In genomic region chr19:2524361-2524839, GRCh38 we compare ENCODE assay signal across 15 cellular contexts. TPM values are rescaled to one million over a fixed set of nuclear protein-coding genes. Genes with fewer than 3 reads are reported as not detected.
DNase-seq lines count a peak whose midpoint lies in the region; ATAC-seq, FAIRE-seq and TF ChIP-seq lines count a peak whose summit lies in the region.
"Had no signal": no experiment of that assay in that cellular context is flagged by ENCODE, and none has a peak within 500 bp of the region (broad histone marks: within the 10 kb centered on the region; RNA-seq: fewer than 3 reads in every experiment).

No MANE protein-coding gene starts in this region.

- H3K27me3 ChIP-seq in brain microvascular endothelial cell (replicated peaks) (no peaks in the 10 kb centered on the region), HepG2 (ENCODE audit: control insufficient read depth in 1 of 2, insufficient read depth in 2 of 2, low read length in 2 of 2) (no peaks in the 10 kb centered on the region), esophagus squamous epithelium (no peaks in the 10 kb centered on the region)
- H3K27me3 ChIP-seq: Peyer's patch, stomach had no signal

- no peaks in the 10 kb centered on the region for H3K9me3 ChIP-seq in HepG2 (ENCODE audit: low read length)
- H3K9me3 ChIP-seq in esophagus squamous epithelium: no peaks in the 10 kb centered on the region
- H3K9me3 ChIP-seq: Peyer's patch, stomach had no signal

- no peak for TF ChIP-seq RAD21 in HepG2 (CRISPR knock-in tag; IDR thresholded peaks at IDR 0.05)

- TF ChIP-seq EP300 in HepG2 (IDR thresholded peaks at IDR 0.05; ENCODE audit: low read depth in 2 of 2, low read length in 2 of 2): no peak
- TF ChIP-seq EP300 in HepG2 (CRISPR knock-in tag; IDR thresholded peaks at IDR 0.05; ENCODE audit: borderline replicate concordance): no peak

- DNase-seq in HTR-8/SVneo (ENCODE audit: insufficient read length, low spot score): no peak
- DNase-seq in brain microvascular endothelial cell: no peak
- DNase-seq in HepG2 (ENCODE audit: low spot score): no peak
- DNase-seq in SKM-1 treated with dmso at 0.1 percent for 144 hours (lab: John Stamatoyannopoulos, UW; ENCODE audit: unreplicated experiment): no peak
- no peak for DNase-seq in activated naive CD4-positive, alpha-beta T cell (lab: John Stamatoyannopoulos, UW)
- DNase-seq in esophagus squamous epithelium (lab: John Stamatoyannopoulos, UW): no peak
- DNase-seq: CD8-positive, alpha-beta T cell; central memory CD4-positive, alpha-beta T cell; NCI-H524; Peyer's patch had no signal

- no peak for ATAC-seq in HepG2
- ATAC-seq in HG03097 (IDR thresholded peaks at IDR 0.05; ENCODE audit: low FRiP score, unreplicated experiment): no peak
- ATAC-seq: activated CD4-positive, CD25-positive, alpha-beta regulatory T cell treated with anti-CD3 and anti-CD28 coated beads, Interleukin-2, amount 50 U/mL, for 24 hours; activated naive CD4-positive, alpha-beta T cell treated with anti-CD3 and anti-CD28 coated beads, Interleukin-2, amount 50 U/mL, for 72 hours; CD8-positive, alpha-beta T cell had no signal

- H3K4me1 ChIP-seq in HepG2 (ENCODE audit: insufficient read depth, low read length) (peaks cover 82% of the 10 kb centered on the region), esophagus squamous epithelium (peaks cover 7 to 48% (median 17%) of the 10 kb centered on the region in 3 donors)

- no peaks in the 10 kb centered on the region for H4K20me1 ChIP-seq in HepG2 (ENCODE audit: insufficient read depth, low read length)

- FAIRE-seq in HTR-8/SVneo (lab: Jason Lieb, UNC): peak; percentile 96
- FAIRE-seq in HepG2 (lab: Jason Lieb, UNC): no peak

- no peak overlapping the region for H3K9ac ChIP-seq in HepG2 (ENCODE audit: insufficient read depth, low read depth, low read length)

- POLR2A ChIA-PET in HepG2 (lab: Yijun Ruan, JAX): interaction anchor here (0.9 to 1.7 kb wide), 6 partner anchors 10 to 87 kb away, joined by 3 to 14 read pairs (median 9); partner anchors contain the start of gene GADD45B

- no peak overlapping the region for H2AFZ ChIP-seq in HepG2 (ENCODE audit: low read length)

- no peak for TF ChIP-seq CTCF in brain microvascular endothelial cell (IDR thresholded peaks at IDR 0.05; ENCODE audit: low read depth, low read length, missing control alignments)
- TF ChIP-seq CTCF in HepG2 (CRISPR knock-in tag; IDR thresholded peaks at IDR 0.05): no peak
- TF ChIP-seq CTCF in esophagus squamous epithelium (IDR thresholded peaks at IDR 0.05): no peak

- WGBS in HepG2 (ENCODE audit: low lambda C conversion rate): 78% methylated on average over 10 of the region's 16 CpGs
- 78 to 86% methylated on average over 15 to 16 of the region's 16 CpGs for WGBS in esophagus squamous epithelium, 2 donors

- intact Hi-C loops in HepG2 (cut with micrococcal nuclease; ENCODE audit: unreplicated experiment) (no loop called here), esophagus squamous epithelium (cut with DNase I) (no loop called here)

- H3K27ac ChIP-seq in brain microvascular endothelial cell (peak overlapping the region; percentile 85), HepG2 (ENCODE audit: extremely low read length, insufficient read depth, low read length) (no peak overlapping the region), temporal lobe (ENCODE audit: low read depth, low read length) (peak overlapping the region; percentile 60), esophagus squamous epithelium (peak overlapping the region in 2 of 4 donors; percentile 26 to 82)
- H3K27ac ChIP-seq: Peyer's patch had no signal

- H3K36me3 ChIP-seq in brain microvascular endothelial cell (replicated peaks) (no peaks in the 10 kb centered on the region), HepG2 (replicated peaks in 1 of 2; ENCODE audit: control insufficient read depth in 1 of 2, insufficient read depth in 2 of 2, low read length in 2 of 2) (no peaks in the 10 kb centered on the region), esophagus squamous epithelium (no peaks in the 10 kb centered on the region)
- H3K36me3 ChIP-seq: Peyer's patch, stomach had no signal

- CTCF ChIA-PET in HepG2 (lab: Yijun Ruan, JAX; ENCODE audit: low intra/inter-chr PET ratio, low total read pairs): no interaction called here

- in situ Hi-C loops in brain microvascular endothelial cell (cut with HindIII; ENCODE audit: low pct_ligation_motif_present, low sequenced_read_pairs) (no loop called here), HepG2 (cut with HindIII; ENCODE audit: extremely low pct_ligation_motif_present, low pct_unique_long_range_greater_than_20kb) (no loop called here)

- H3K4me3 ChIP-seq in brain microvascular endothelial cell (ENCODE audit: low read depth, low read length) (no peak overlapping the region), HepG2 (replicated peaks in 1 of 3; ENCODE audit: insufficient read depth in 1 of 3, low read depth in 2 of 3, low read length in 3 of 3) (peak overlapping the region in 1 of 3 experiments; percentile 57; a peak in 2 of 6 replicates), esophagus squamous epithelium (no peak overlapping the region)

- no peak for TF ChIP-seq POLR2A in HepG2 (IDR thresholded peaks at IDR 0.05; ENCODE audit: insufficient read depth in 1 of 2, low read depth in 2 of 2, low read length in 2 of 2)
- TF ChIP-seq POLR2A in esophagus squamous epithelium (IDR thresholded peaks at IDR 0.05): no peak

- peak overlapping the region; percentile 70 for H3K4me2 ChIP-seq in HepG2 (ENCODE audit: low read depth, low read length)

- no peaks in the 10 kb centered on the region for H3K79me2 ChIP-seq in HepG2 (ENCODE audit: insufficient read depth, low read length)

- BruUV-seq in HepG2 (replicated peaks; lab: Mats Ljungman, UMichigan): no TSS peak

TF ChIP-seq in HepG2, 621 proteins besides CTCF, POLR2A, EP300 and RAD21 (continues in another document):
- TF ChIP-seq DR1 (CRISPR knock-in tag; IDR thresholded peaks at IDR 0.05) (no peak), ZNF724P (CRISPR knock-in tag; IDR thresholded peaks at IDR 0.05; ENCODE audit: borderline replicate concordance) (no peak), DNMT1 (CRISPR knock-in tag; IDR thresholded peaks at IDR 0.05) (0 out of 2 replicates have a peak, but pooled peaks have one; percentile 42), PITX1 (CRISPR knock-in tag; IDR thresholded peaks at IDR 0.05) (no peak), MYPOP (CRISPR knock-in tag; IDR thresholded peaks at IDR 0.05) (no peak), ZNF644 (CRISPR knock-in tag; IDR thresholded peaks at IDR 0.05; ENCODE audit: low read depth) (no peak), ZNF841 (CRISPR knock-in tag; IDR thresholded peaks at IDR 0.05; ENCODE audit: borderline replicate concordance) (no peak), DMTF1 (CRISPR knock-in tag; IDR thresholded peaks at IDR 0.05) (no peak), FOXO1 (CRISPR knock-in tag; IDR thresholded peaks at IDR 0.05) (no peak), ZNF329 (CRISPR knock-in tag; IDR thresholded peaks at IDR 0.05; ENCODE audit: low read depth) (no peak)

RNA-seq across cellular contexts. Expression of gene GADD45B, which starts 48.5 kb away (rescaled TPM):
- total RNA-seq in HepG2 (2016; rRNA removed; fragmentation: Illumina TruSeq; extraction: Trizol): 3.2 and 4.6 TPM in 2 replicates
- 0.71 and 0.91 TPM in 2 replicates for total RNA-seq in HepG2 (2016; cell fraction: cytosol; rRNA removed; fragmentation: Illumina TruSeq; extraction: Trizol; ENCODE audit: low read depth)
- total RNA-seq in HepG2 (2016; cell fraction: insoluble cytoplasmic fraction; rRNA removed; fragmentation: Illumina TruSeq; extraction: Trizol): 3.2 and 6.0 TPM in 2 replicates
- 1.8 TPM in 2 replicates for total RNA-seq in HepG2 (2016; cell fraction: membrane; rRNA removed; fragmentation: Illumina TruSeq; extraction: Trizol)
- total RNA-seq in HepG2 (2016; cell fraction: nucleus; rRNA removed; fragmentation: Illumina TruSeq; extraction: Trizol): 7.3 and 7.6 TPM in 2 replicates
- 34.1 and 40.4 TPM in 2 replicates for polyA plus RNA-seq in HepG2 (2011; rRNA removed)
- polyA plus RNA-seq in HepG2 (2011; cell fraction: cytosol; rRNA removed): 40.0 and 43.7 TPM in 2 replicates
- 66.8 and 77.1 TPM in 2 replicates for polyA plus RNA-seq in HepG2 (2011; cell fraction: nucleus; rRNA removed)
- polyA plus RNA-seq in HepG2 (2012): 11.3 and 22.4 TPM in 2 replicates
- 1.5 and 1.7 TPM in 2 replicates for polyA plus RNA-seq in HepG2 (2016; cell fraction: cytosol; fragmentation: Illumina TruSeq; extraction: Trizol; ENCODE audit: low read depth)
- polyA plus RNA-seq in HepG2 (2016; cell fraction: insoluble cytoplasmic fraction; fragmentation: Illumina TruSeq; extraction: Trizol; ENCODE audit: low read depth): 5.5 and 5.8 TPM in 2 replicates
- polyA plus RNA-seq in HepG2 (2016; cell fraction: membrane; fragmentation: Illumina TruSeq; extraction: Trizol; ENCODE audit: low read depth): 2.3 and 2.5 TPM in 2 replicates
- polyA plus RNA-seq in HepG2 (2016; cell fraction: nucleus; fragmentation: Illumina TruSeq; extraction: Trizol; ENCODE audit: insufficient read depth, low read depth): 16.6 and 21.3 TPM in 2 replicates
- 22.5 and 88.0 TPM in 2 replicates for polyA minus RNA-seq in HepG2 (2011; rRNA and poly(A)+ RNA removed; ENCODE audit: low replicate concordance)
- 12.3 and 15.6 TPM in 2 replicates for polyA minus RNA-seq in HepG2 (2011; cell fraction: cytosol; rRNA and poly(A)+ RNA removed)
- polyA minus RNA-seq in HepG2 (2011; cell fraction: nucleus; rRNA and poly(A)+ RNA removed): 35.0 and 45.0 TPM in 2 replicates
- 5.9 TPM for total RNA-seq in temporal lobe
- total RNA-seq in esophagus squamous epithelium: 10 to 100 TPM; 21.6 to 40.1 (median 28.7) TPM
